Comparison of ENCODE assay signal across 1 cellular context in genomic region chr16:30006659-30007377, GRCh38.
TF ChIP-seq lines count a peak whose summit lies in the region.

No MANE protein-coding gene starts in this region.

TF ChIP-seq in WTC11, 78 proteins besides CTCF, POLR2A, EP300 and RAD21 (continued from another document):
- no peak for TF ChIP-seq AR (CRISPR knock-in tag; IDR thresholded peaks at IDR 0.05)
- no peak for TF ChIP-seq CREB1 (CRISPR knock-in tag; IDR thresholded peaks at IDR 0.05)
